In genomic region chr10:70441161-70441876, GRCh38 we compare ENCODE assay signal across 10 cellular contexts. TPM values are rescaled to one million over a fixed set of nuclear protein-coding genes. Genes with fewer than 3 reads are reported as not detected.
DNase-seq lines count a peak whose midpoint lies in the region; ATAC-seq and TF ChIP-seq lines count a peak whose summit lies in the region.
"Had no signal": no experiment of that assay in that cellular context is flagged by ENCODE, and none has a peak within 500 bp of the region (broad histone marks: within the 10 kb centered on the region; RNA-seq: fewer than 3 reads in every experiment).

NODAL (minus strand) TSS chr10:70441681; CDS start chr10:70441667, 14 bp downstream.

- peaks cover 15 to 31% (median 20%) of the 10 kb centered on the region in 6 donors for H3K4me1 ChIP-seq in spleen
- peaks cover 0 to 35% (median 14%) of the 10 kb centered on the region in 3 donors for H3K4me1 ChIP-seq in gastroesophageal sphincter

- H3K36me3 Mint-ChIP-seq in activated naive CD4-positive, alpha-beta T cell treated with anti-CD3 and anti-CD28 coated beads, Interleukin-2, amount 50 U/mL, for 72 hours, result peaks cover 6 to 10% of the 10 kb centered on the region in 2 donors

- 7 to 20% (median 8%) methylated on average over 22 to 59 of the region's 59 CpGs for WGBS in spleen, 5 donors
- no CpG with 5 or more reads among the region's 59 CpGs for WGBS in gastroesophageal sphincter (ENCODE audit: low coverage in 1 of 2), 2 donors

- H3K9me3 ChIP-seq in iPS-18c (ENCODE audit: control insufficient read depth, insufficient read depth, low read length), result no peaks in the 10 kb centered on the region
- no peaks in the 10 kb centered on the region for H3K9me3 ChIP-seq in spleen
- H3K9me3 ChIP-seq in gastroesophageal sphincter, result no peaks in the 10 kb centered on the region

- no peak for TF ChIP-seq EP300 in gastroesophageal sphincter (IDR thresholded peaks at IDR 0.05)

- H3K36me3 ChIP-seq in spleen, result no peaks in the 10 kb centered on the region
- no peaks in the 10 kb centered on the region for H3K36me3 ChIP-seq in gastroesophageal sphincter

- H3K4me3 ChIP-seq in iPS-18c (ENCODE audit: insufficient read depth, low read depth, low read length) (peak within 1 kb of the TSS; percentile 58), spleen (peak within 1 kb of the TSS in 7 of 8 donors; percentile 9 to 61 (median 27)), gastroesophageal sphincter (peak within 1 kb of the TSS in 1 of 2 donors; percentile 41)

- DNase-seq in NCI-H1092 (lab: John Stamatoyannopoulos, UW), result peak; percentile 2
- no peak for DNase-seq in NCI-H1092 treated with DMSO at 0.1 percent for 48 hours (lab: John Stamatoyannopoulos, UW)
- peak in 1 of 2 donors; percentile 25 for DNase-seq in activated naive CD4-positive, alpha-beta T cell treated with anti-CD3 and anti-CD28 coated beads, Interleukin-2, amount 50 U/mL, for 72 hours (ENCODE audit: low spot score in 2 of 2)
- DNase-seq in spleen, result no peak
- DNase-seq in NCI-H128 (lab: John Stamatoyannopoulos, UW; ENCODE audit: unreplicated experiment), result no peak
- no peak for DNase-seq in cerebellar nuclear complex (lab: John Stamatoyannopoulos, UW)

- no peaks in the 10 kb centered on the region for H3K9me3 Mint-ChIP-seq in activated naive CD4-positive, alpha-beta T cell treated with anti-CD3 and anti-CD28 coated beads, Interleukin-2, amount 50 U/mL, for 72 hours

- H3K27ac ChIP-seq in spleen, result no peak within 1 kb of the TSS
- H3K27ac ChIP-seq in gastroesophageal sphincter, result no peak within 1 kb of the TSS

- H3K27me3 ChIP-seq in spleen (replicated peaks in 1 of 7) (peaks cover 0 to 60% (median 32%) of the 10 kb centered on the region in 7 donors), gastroesophageal sphincter (peaks cover 40% of the 10 kb centered on the region)

- intact Hi-C loops in spleen (cut with DNase I; ENCODE audit: low total_unique reads), result no loop called here

- peak; percentile 22 to 62 for ATAC-seq in activated naive CD4-positive, alpha-beta T cell treated with anti-CD3 and anti-CD28 coated beads, Interleukin-2, amount 50 U/mL, for 72 hours
- ATAC-seq in gastroesophageal sphincter, result no peak

- no peak within 1 kb of the TSS for H3K27ac Mint-ChIP-seq in activated naive CD4-positive, alpha-beta T cell treated with anti-CD3 and anti-CD28 coated beads, Interleukin-2, amount 50 U/mL, for 72 hours

- no peak for TF ChIP-seq POLR2A in spleen (IDR thresholded peaks at IDR 0.05)
- no peak for TF ChIP-seq POLR2A in gastroesophageal sphincter (IDR thresholded peaks at IDR 0.05)

- TF ChIP-seq CTCF in spleen (IDR thresholded peaks at IDR 0.05 in 8 of 11, conservative IDR thresholded peaks at IDR 0.05 in 3 of 11) (no peak), gastroesophageal sphincter (IDR thresholded peaks at IDR 0.05) (no peak)

RNA-seq across cellular contexts. Expression of gene NODAL, which starts in this region (rescaled TPM):
- total RNA-seq in activated naive CD4-positive, alpha-beta T cell treated with anti-CD3 and anti-CD28 coated beads, Interleukin-2, amount 50 U/mL, for 72 hours, result not detected
- total RNA-seq in spleen (not detected), gastroesophageal sphincter (under 1 TPM in 1 of 4 donors, not detected in 3; 0.40 TPM)
- not detected for polyA plus RNA-seq in spleen
- total RNA-seq: A172, lung microvascular endothelial cell had no signal

Comparison
In these comparisons a context has a peak if more than half of its experiments do, and no peak if none do; other contexts are left out.
1. Peak in ATAC-seq in activated naive CD4-positive, alpha-beta T cell treated with anti-CD3 and anti-CD28 coated beads, Interleukin-2, amount 50 U/mL, for 72 hours; RNA of the gene not detected or under 1 TPM.